In the genomic region with DNA sequence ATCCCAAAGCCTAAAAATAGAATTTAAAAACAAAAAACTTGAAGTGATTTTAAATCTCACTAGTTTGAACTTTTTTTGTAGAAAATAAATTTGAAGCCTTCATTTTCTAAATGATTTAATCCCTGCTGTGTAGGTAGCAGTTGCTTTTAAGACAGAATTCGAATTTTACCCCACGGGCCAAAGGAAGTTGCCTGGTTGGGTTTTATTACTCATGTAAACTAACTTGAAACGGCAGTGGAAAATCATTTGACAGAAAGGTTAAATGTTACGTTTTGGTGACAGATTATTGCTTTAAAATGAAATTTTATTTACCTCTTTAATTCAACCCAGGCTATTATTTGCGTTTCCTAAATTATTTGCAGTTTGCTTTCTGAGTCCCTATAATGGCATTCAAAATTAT, we compare ENCODE assay signal across 10 cellular contexts. TPM values are rescaled to one million over a fixed set of nuclear protein-coding genes. Genes with fewer than 3 reads are reported as not detected.
DNase-seq lines count a peak whose midpoint lies in the region; ATAC-seq and TF ChIP-seq lines count a peak whose summit lies in the region.
"Had no signal": no experiment of that assay in that cellular context is flagged by ENCODE, and none has a peak within 500 bp of the region (broad histone marks: within the 10 kb centered on the region; RNA-seq: fewer than 3 reads in every experiment).

No MANE protein-coding gene starts in this region.

- no peak for TF ChIP-seq POLR2A in tibial nerve (IDR thresholded peaks at IDR 0.05)

- no peak for ATAC-seq in activated naive CD8-positive, alpha-beta T cell treated with anti-CD3 and anti-CD28 coated beads, Interleukin-2, amount 50 U/mL, for 24 hours
- no peak for ATAC-seq in lower lobe of right lung
- ATAC-seq in GM19035 (IDR thresholded peaks at IDR 0.05; ENCODE audit: unreplicated experiment), result no peak

- peaks cover 15% of the 10 kb centered on the region for H3K36me3 Mint-ChIP-seq in activated naive CD4-positive, alpha-beta T cell treated with anti-CD3 and anti-CD28 coated beads, Interleukin-2, amount 10 ng/mL, durations not matched to agents 7 days and 5 days
- peaks cover 10% of the 10 kb centered on the region for H3K36me3 Mint-ChIP-seq in activated naive CD8-positive, alpha-beta T cell treated with anti-CD3 and anti-CD28 coated beads, Interleukin-2, amount 50 U/mL, for 24 hours (ENCODE audit: low read depth)

- peaks cover 4% of the 10 kb centered on the region for H3K9me3 Mint-ChIP-seq in activated naive CD4-positive, alpha-beta T cell treated with anti-CD3 and anti-CD28 coated beads, Interleukin-2, amount 10 ng/mL, durations not matched to agents 7 days and 5 days
- peaks cover 5% of the 10 kb centered on the region for H3K9me3 Mint-ChIP-seq in activated naive CD8-positive, alpha-beta T cell treated with anti-CD3 and anti-CD28 coated beads, Interleukin-2, amount 50 U/mL, for 24 hours

- H3K27me3 Mint-ChIP-seq in activated naive CD4-positive, alpha-beta T cell treated with anti-CD3 and anti-CD28 coated beads, Interleukin-2, amount 10 ng/mL, durations not matched to agents 7 days and 5 days, result peaks cover 5% of the 10 kb centered on the region
- no peaks in the 10 kb centered on the region for H3K27me3 Mint-ChIP-seq in activated naive CD8-positive, alpha-beta T cell treated with anti-CD3 and anti-CD28 coated beads, Interleukin-2, amount 50 U/mL, for 24 hours

- H3K27me3 ChIP-seq in lower lobe of right lung (ENCODE audit: low read depth) (no peaks in the 10 kb centered on the region), tibial nerve (no peaks in the 10 kb centered on the region)

- TF ChIP-seq CTCF in lower lobe of right lung (IDR thresholded peaks at IDR 0.05) (no peak), tibial nerve (IDR thresholded peaks at IDR 0.05) (no peak)

- DNase-seq in activated naive CD4-positive, alpha-beta T cell treated with anti-CD3 and anti-CD28 coated beads, Interleukin-2, amount 10 ng/mL, durations not matched to agents 7 days and 5 days, result no peak
- no peak for DNase-seq in activated naive CD4-positive, alpha-beta T cell treated with Interleukin-2 at 50 U/mL for 16 hours
- no peak for DNase-seq in activated naive CD8-positive, alpha-beta T cell treated with anti-CD3 and anti-CD28 coated beads, Interleukin-2, amount 50 U/mL, for 24 hours
- DNase-seq in lower lobe of right lung (no peak), tibial nerve (ENCODE audit: low spot score in 2 of 2) (no peak), HK-2 (ENCODE audit: unreplicated experiment) (no peak), foreskin melanocyte (no peak)
- DNase-seq: NCI-H1105 treated with DMSO at 0.1 percent for 48 hours; stimulated activated CD4-positive, alpha-beta T cell treated with anti-CD3 and anti-CD28 coated beads, Interleukin-1b, Interleukin-23, amount 100 ng/mL, for 48 hours had no signal

- no peak for TF ChIP-seq EP300 in tibial nerve (IDR thresholded peaks at IDR 0.05)

- peaks cover 67% of the 10 kb centered on the region for H3K4me1 Mint-ChIP-seq in activated naive CD4-positive, alpha-beta T cell treated with anti-CD3 and anti-CD28 coated beads, Interleukin-2, amount 10 ng/mL, durations not matched to agents 7 days and 5 days
- peaks cover 90% of the 10 kb centered on the region for H3K4me1 Mint-ChIP-seq in activated naive CD8-positive, alpha-beta T cell treated with anti-CD3 and anti-CD28 coated beads, Interleukin-2, amount 50 U/mL, for 24 hours

- intact Hi-C loops in lower lobe of right lung (cut with DNase I), result no loop called here

- peak overlapping the region; percentile 92 for H3K27ac Mint-ChIP-seq in activated naive CD4-positive, alpha-beta T cell treated with anti-CD3 and anti-CD28 coated beads, Interleukin-2, amount 10 ng/mL, durations not matched to agents 7 days and 5 days
- peak overlapping the region; percentile 96 for H3K27ac Mint-ChIP-seq in activated naive CD8-positive, alpha-beta T cell treated with anti-CD3 and anti-CD28 coated beads, Interleukin-2, amount 50 U/mL, for 24 hours

- CTCF ChIA-PET in activated naive CD4-positive, alpha-beta T cell treated with anti-CD3 and anti-CD28 coated beads, Interleukin-2, amount 10 ng/mL, durations not matched to agents 7 days and 5 days (lab: Charles Lee), result interaction anchor here (1.2 to 4.2 kb wide), 2 partner anchors 15 to 36 kb away, joined by 5 to 53 read pairs; no protein-coding TSS in a partner anchor

- H3K4me3 ChIP-seq in lower lobe of right lung (peak overlapping the region; percentile 92), tibial nerve (peak overlapping the region in 2 of 4 donors; percentile 76 to 90)

- 22 to 25% methylated on average over 5 of the region's 5 CpGs for WGBS in tibial nerve, 2 donors

- H3K9me3 ChIP-seq in lower lobe of right lung (no peaks in the 10 kb centered on the region), tibial nerve (no peaks in the 10 kb centered on the region)

- peaks cover 61% of the 10 kb centered on the region for H3K4me1 ChIP-seq in lower lobe of right lung
- peaks cover 0 to 55% (median 39%) of the 10 kb centered on the region in 4 donors for H3K4me1 ChIP-seq in tibial nerve

- H3K4me3 Mint-ChIP-seq in activated naive CD4-positive, alpha-beta T cell treated with anti-CD3 and anti-CD28 coated beads, Interleukin-2, amount 10 ng/mL, durations not matched to agents 7 days and 5 days, result peak overlapping the region; percentile 93
- H3K4me3 Mint-ChIP-seq in activated naive CD8-positive, alpha-beta T cell treated with anti-CD3 and anti-CD28 coated beads, Interleukin-2, amount 50 U/mL, for 24 hours, result peak overlapping the region; percentile 99

- H3K27ac ChIP-seq in lower lobe of right lung (peak overlapping the region; percentile 89), tibial nerve (peak overlapping the region; percentile 83 to 96 (median 91))

- H3K36me3 ChIP-seq in lower lobe of right lung (no peaks in the 10 kb centered on the region), tibial nerve (no peaks in the 10 kb centered on the region)

RNA-seq across cellular contexts. Expression of a gene that starts 2.0 kb away (rescaled TPM):
- total RNA-seq in lower lobe of right lung (33.8 TPM), tibial nerve (10 to 100 TPM; 18.9 to 33.3 (median 29.4) TPM)
